ENCODE assay signal across 14 cellular contexts in genomic region chr2:133968446-133968845, GRCh38.
"Had no signal": no experiment of that assay in that cellular context is flagged by ENCODE, and none has a peak within 500 bp of the region (broad histone marks: within the 10 kb centered on the region; RNA-seq: fewer than 3 reads in every experiment).

No MANE protein-coding gene starts in this region.

- DNase-seq: activated CD4-positive, alpha-beta T cell treated with anti-CD3 and anti-CD28 coated beads for 48 hours; activated naive CD4-positive, alpha-beta T cell treated with anti-CD3 and anti-CD28 coated beads, Interleukin-2, amount 10 ng/mL, durations not matched to agents 7 days and 5 days; activated T-cell treated with anti-CD3 and anti-CD28 coated beads for 4 hours; effector CD4-positive, alpha-beta T cell; kidney; ovary; stimulated activated CD4-positive, alpha-beta T cell treated with anti-CD3 and anti-CD28 coated beads, Interleukin-4, amount 100 ng/mL, for 4 hours; tibial artery; WERI-Rb-1 had no signal

- H3K36me3 Mint-ChIP-seq: activated naive CD4-positive, alpha-beta T cell treated with anti-CD3 and anti-CD28 coated beads, Interleukin-2, amount 10 ng/mL, durations not matched to agents 7 days and 5 days; mesothelial cell of epicardium; neural progenitor cell had no signal

- H3K4me1 ChIP-seq: neural progenitor cell, vagina had no signal

- H3K9me3 ChIP-seq: adrenal gland, ovary, tibial artery, vagina had no signal

- H3K27ac Mint-ChIP-seq: activated naive CD4-positive, alpha-beta T cell treated with anti-CD3 and anti-CD28 coated beads, Interleukin-2, amount 10 ng/mL, durations not matched to agents 7 days and 5 days; activated T-helper 17 cell treated with anti-CD3 and anti-CD28 coated beads, Interleukin-2, amount 50 U/mL, for 72 hours; mesothelial cell of epicardium; neural progenitor cell had no signal

- H3K36me3 ChIP-seq: adrenal gland, neural progenitor cell, ovary, tibial artery, vagina, WERI-Rb-1 had no signal

- H3K4me3 Mint-ChIP-seq: activated naive CD4-positive, alpha-beta T cell treated with anti-CD3 and anti-CD28 coated beads, Interleukin-2, amount 10 ng/mL, durations not matched to agents 7 days and 5 days; activated T-helper 17 cell treated with anti-CD3 and anti-CD28 coated beads, Interleukin-2, amount 50 U/mL, for 72 hours; mesothelial cell of epicardium; neural progenitor cell had no signal

- H3K27me3 ChIP-seq: adrenal gland, neural progenitor cell, ovary, vagina had no signal

- H3K4me1 Mint-ChIP-seq: activated T-helper 17 cell treated with anti-CD3 and anti-CD28 coated beads, Interleukin-2, amount 50 U/mL, for 72 hours; mesothelial cell of epicardium; neural progenitor cell had no signal

- H3K4me3 ChIP-seq: adrenal gland, neural progenitor cell, ovary, tibial artery, vagina had no signal

- H3K27ac ChIP-seq: neural progenitor cell, ovary, tibial artery, vagina, WERI-Rb-1 had no signal

- H3K9me3 Mint-ChIP-seq: activated naive CD4-positive, alpha-beta T cell treated with anti-CD3 and anti-CD28 coated beads, Interleukin-2, amount 10 ng/mL, durations not matched to agents 7 days and 5 days; activated T-helper 17 cell treated with anti-CD3 and anti-CD28 coated beads, Interleukin-2, amount 50 U/mL, for 72 hours; mesothelial cell of epicardium; neural progenitor cell had no signal

- ATAC-seq: activated T-helper 17 cell treated with anti-CD3 and anti-CD28 coated beads, Interleukin-2, amount 50 U/mL, for 72 hours had no signal
